In the genomic region with DNA sequence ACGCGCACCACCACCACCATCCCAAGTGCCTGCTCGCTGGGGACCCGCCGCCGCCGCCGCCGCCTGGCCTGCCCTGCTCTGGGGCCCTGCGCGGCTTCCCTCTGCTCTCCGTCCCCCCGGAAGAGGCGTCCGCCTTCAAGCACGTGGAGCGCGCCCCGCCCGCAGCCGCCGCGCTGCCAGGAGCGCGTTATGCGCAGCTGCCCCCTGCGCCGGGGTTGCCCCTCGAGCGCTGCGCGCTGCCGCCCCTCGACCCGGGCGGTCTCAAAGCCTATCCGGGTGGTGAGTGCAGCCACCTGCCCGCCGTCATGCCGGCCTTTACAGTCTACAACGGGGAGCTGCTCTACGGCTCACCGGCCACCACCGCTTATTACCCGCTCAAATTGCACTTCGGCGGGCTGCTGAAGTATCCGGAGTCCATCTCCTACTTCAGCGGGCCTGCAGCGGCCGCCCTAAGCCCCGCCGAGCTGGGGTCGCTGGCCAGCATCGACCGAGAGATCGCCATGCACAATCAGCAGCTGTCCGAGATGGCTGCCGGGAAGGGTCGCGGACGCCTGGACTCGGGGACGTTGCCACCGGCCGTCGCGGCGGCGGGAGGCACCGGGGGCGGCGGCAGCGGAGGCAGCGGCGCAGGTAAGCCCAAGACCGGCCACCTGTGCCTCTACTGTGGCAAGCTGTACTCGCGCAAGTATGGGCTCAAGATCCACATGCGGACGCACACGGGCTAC, we compare ENCODE assay signal across 8 cellular contexts. TPM values are rescaled to one million over a fixed set of nuclear protein-coding genes. Genes with fewer than 3 reads are reported as not detected.
A peak's percentile ranks its signal among the peaks of the same experiment; 100 is the strongest.
DNase-seq lines count a peak whose midpoint lies in the region; ATAC-seq and TF ChIP-seq lines count a peak whose summit lies in the region.

No MANE protein-coding gene starts in this region.

- peaks cover 25% of the 10 kb centered on the region for H3K4me1 Mint-ChIP-seq in activated CD4-positive, alpha-beta memory T cell treated with anti-CD3 and anti-CD28 coated beads for 36 hours (ENCODE audit: low read depth)

- CTCF ChIA-PET in activated CD4-positive, alpha-beta memory T cell treated with anti-CD3 and anti-CD28 coated beads for 36 hours (lab: Charles Lee): interaction anchor here (0.7 to 4.1 kb wide), 4 partner anchors 20 to 48 kb away, joined by 5 to 30 read pairs (median 6); a partner anchor contains a TSS

- no peak overlapping the region for H3K27ac Mint-ChIP-seq in activated CD4-positive, alpha-beta memory T cell treated with anti-CD3 and anti-CD28 coated beads for 36 hours

- no peak for TF ChIP-seq POLR2A in sigmoid colon (IDR thresholded peaks at IDR 0.05)

- peak overlapping the region; percentile 62 for H3K4me3 Mint-ChIP-seq in activated CD4-positive, alpha-beta memory T cell treated with anti-CD3 and anti-CD28 coated beads for 36 hours

- intact Hi-C loops in activated CD4-positive, alpha-beta memory T cell treated with anti-CD3 and anti-CD28 coated beads for 36 hours (cut with micrococcal nuclease): loop anchor here (5.0 kb wide), 2 partner anchors 147 to 782 kb away; a partner anchor contains a TSS
- intact Hi-C loops in left ventricle myocardium superior (cut with micrococcal nuclease): no loop called here
- intact Hi-C loops in sigmoid colon (cut with DNase I): loop anchor here (5.0 kb wide), 1 partner anchor 97 kb away; a partner anchor contains a TSS

- H3K36me3 ChIP-seq in sigmoid colon: no peaks in the 10 kb centered on the region

- ATAC-seq in GM21381 (IDR thresholded peaks at IDR 0.05; ENCODE audit: unreplicated experiment) (peak; percentile 64), left ventricle myocardium superior (peak; percentile 57)

- H3K9me3 ChIP-seq in sigmoid colon: no peaks in the 10 kb centered on the region

- peaks cover 0 to 29% (median 24%) of the 10 kb centered on the region in 4 donors for H3K4me1 ChIP-seq in sigmoid colon

- no peak for DNase-seq in GM12864 (ENCODE audit: low read depth)
- DNase-seq in HK-2 (ENCODE audit: unreplicated experiment): peak; percentile 63
- peak; percentile 48 for DNase-seq in activated CD4-positive, alpha-beta memory T cell treated with anti-CD3 and anti-CD28 coated beads for 36 hours
- no peak for DNase-seq in left ventricle myocardium superior
- no peak for DNase-seq in sigmoid colon
- no peak for DNase-seq in AG08395 (ENCODE audit: low spot score)
- DNase-seq in stimulated activated CD4-positive, alpha-beta T cell treated with anti-CD3 and anti-CD28 coated beads, Interleukin-1b, Interleukin-23, amount 100 ng/mL, for 48 hours: no peak

- peaks cover 45 to 100% (median 98%) of the 10 kb centered on the region in 3 donors for H3K27me3 ChIP-seq in sigmoid colon

- H3K36me3 Mint-ChIP-seq in activated CD4-positive, alpha-beta memory T cell treated with anti-CD3 and anti-CD28 coated beads for 36 hours: peaks cover 6% of the 10 kb centered on the region

- H3K27me3 Mint-ChIP-seq in activated CD4-positive, alpha-beta memory T cell treated with anti-CD3 and anti-CD28 coated beads for 36 hours: peaks cover 76% of the 10 kb centered on the region

- TF ChIP-seq CTCF in GM12864 (IDR thresholded peaks at IDR 0.05; ENCODE audit: low read depth, low read length, missing control alignments): no peak
- TF ChIP-seq CTCF in sigmoid colon (IDR thresholded peaks at IDR 0.05): no peak

- H3K27ac ChIP-seq in sigmoid colon: no peak overlapping the region

- TF ChIP-seq EP300 in sigmoid colon (IDR thresholded peaks at IDR 0.05): no peak

- peak overlapping the region; percentile 65 for H3K4me3 ChIP-seq in GM12864 (ENCODE audit: low read depth, low read length)
- peak overlapping the region; percentile 8 to 53 (median 48) for H3K4me3 ChIP-seq in sigmoid colon

- 1 to 2% methylated on average over 82 of the region's 82 CpGs for WGBS in sigmoid colon, 2 donors

- POLR2A ChIA-PET in activated CD4-positive, alpha-beta memory T cell treated with anti-CD3 and anti-CD28 coated beads for 36 hours (lab: Charles Lee): interaction anchor here (1.4 kb wide), 1 partner anchor 46 kb away, joined by 3 read pairs; a partner anchor contains a TSS

- no peaks in the 10 kb centered on the region for H3K9me3 Mint-ChIP-seq in activated CD4-positive, alpha-beta memory T cell treated with anti-CD3 and anti-CD28 coated beads for 36 hours

RNA-seq across cellular contexts. Expression of a gene that starts 7.2 kb away (rescaled TPM):
- not detected for total RNA-seq in activated CD4-positive, alpha-beta memory T cell treated with anti-CD3 and anti-CD28 coated beads for 36 hours
- total RNA-seq in left ventricle myocardium superior (not detected), sigmoid colon (not detected)
- not detected for polyA plus RNA-seq in sigmoid colon

RNA-seq across cellular contexts. Expression of a gene that starts 45.4 kb away (rescaled TPM):
- total RNA-seq in activated CD4-positive, alpha-beta memory T cell treated with anti-CD3 and anti-CD28 coated beads for 36 hours: 10 to 100 TPM; 59.9 to 64.0 TPM
- total RNA-seq in left ventricle myocardium superior (16.9 TPM), sigmoid colon (10 to 100 TPM; 38.5 to 65.3 (median 55.8) TPM)
- polyA plus RNA-seq in sigmoid colon: 10 to 100 TPM; 30.5 to 61.0 (median 56.5) TPM

Comparison
In these comparisons a context has a peak if more than half of its experiments do, and no peak if none do; other contexts are left out.
1. DNase-seq: peak in HK-2 (single experiment) and activated CD4-positive, alpha-beta memory T cell treated with anti-CD3 and anti-CD28 coated beads for 36 hours (single experiment); none in GM12864 (single experiment), left ventricle myocardium superior (single experiment), sigmoid colon (single experiment), AG08395 (single experiment) and stimulated activated CD4-positive, alpha-beta T cell treated with anti-CD3 and anti-CD28 coated beads, Interleukin-1b, Interleukin-23, amount 100 ng/mL, for 48 hours (single experiment).